ENCODE assay signal across 26 cellular contexts in the genomic region with DNA sequence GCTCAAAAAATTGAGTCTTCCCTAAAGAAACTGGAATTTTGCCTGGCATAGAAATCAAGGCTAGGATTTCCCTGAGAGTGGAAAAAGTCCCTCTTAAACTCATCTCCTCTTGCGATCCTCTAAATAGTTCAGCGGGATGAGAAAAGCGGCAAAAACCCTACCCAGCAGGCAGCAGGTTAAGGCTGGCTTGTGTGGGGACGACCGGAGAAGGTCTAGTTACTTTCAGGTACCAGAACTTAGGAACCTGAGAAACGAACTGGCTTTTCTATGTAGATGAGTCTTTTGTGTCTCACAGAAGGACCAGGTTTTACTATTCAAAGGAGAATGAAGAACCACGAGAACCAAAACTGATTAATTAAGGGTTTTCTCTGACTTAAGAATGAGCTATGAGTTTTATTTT.
"Had no signal": no experiment of that assay in that cellular context is flagged by ENCODE, and none has a peak within 500 bp of the region (broad histone marks: within the 10 kb centered on the region; RNA-seq: fewer than 3 reads in every experiment).

No MANE protein-coding gene starts in this region.

- H3K27me3 Mint-ChIP-seq: dendritic cell treated with granulocyte-macrophage colony-stimulating factor and Interleukin-4, amounts not matched to agents 40 ng/mL and 50 ng/mL, for 4 days had no signal

- H3K27ac Mint-ChIP-seq: activated CD4-positive, alpha-beta T cell treated with anti-CD3 and anti-CD28 coated beads, Interleukin-2, amount 10 ng/mL, durations not matched to agents 7 days and 5 days; activated CD8-positive, alpha-beta memory T cell treated with anti-CD3 and anti-CD28 coated beads, Interleukin-2, amount 10 ng/mL, durations not matched to agents 7 days and 5 days; activated CD8-positive, alpha-beta T cell treated with anti-CD3 and anti-CD28 coated beads for 36 hours; activated naive CD8-positive, alpha-beta T cell treated with anti-CD3 and anti-CD28 coated beads, Interleukin-2, amount 50 U/mL, for 24 hours; dendritic cell treated with granulocyte-macrophage colony-stimulating factor and Interleukin-4, amounts not matched to agents 40 ng/mL and 50 ng/mL, for 4 days; natural killer cell; stimulated activated naive B cell treated with anti-CD40 and anti-IgM and Interleukin-4, amounts not matched to agents 10 μg/mL and 1 μg/mL and 100 μg/mL, for 72 hours had no signal

- ATAC-seq: activated CD8-positive, alpha-beta memory T cell treated with anti-CD3 and anti-CD28 coated beads, Interleukin-2, amount 10 ng/mL, durations not matched to agents 7 days and 5 days; activated CD8-positive, alpha-beta T cell treated with anti-CD3 and anti-CD28 coated beads for 36 hours; activated naive CD8-positive, alpha-beta T cell treated with anti-CD3 and anti-CD28 coated beads, Interleukin-2, amount 50 U/mL, for 24 hours; body of pancreas; foreskin keratinocyte; natural killer cell; SK-N-SH treated with all-trans-retinoic acid at 6 μM for 48 hours; stimulated activated naive B cell treated with anti-CD40 and anti-IgM and Interleukin-4, amounts not matched to agents 10 μg/mL and 1 μg/mL and 100 μg/mL, for 72 hours had no signal

- H3K4me1 ChIP-seq: body of pancreas, foreskin keratinocyte, sigmoid colon, testis, upper lobe of left lung had no signal

- H3K4me3 Mint-ChIP-seq: activated CD4-positive, alpha-beta T cell treated with anti-CD3 and anti-CD28 coated beads, Interleukin-2, amount 10 ng/mL, durations not matched to agents 7 days and 5 days; activated CD8-positive, alpha-beta memory T cell treated with anti-CD3 and anti-CD28 coated beads, Interleukin-2, amount 10 ng/mL, durations not matched to agents 7 days and 5 days; activated CD8-positive, alpha-beta T cell treated with anti-CD3 and anti-CD28 coated beads for 36 hours; activated naive CD8-positive, alpha-beta T cell treated with anti-CD3 and anti-CD28 coated beads, Interleukin-2, amount 50 U/mL, for 24 hours; dendritic cell treated with granulocyte-macrophage colony-stimulating factor and Interleukin-4, amounts not matched to agents 40 ng/mL and 50 ng/mL, for 4 days; natural killer cell; stimulated activated naive B cell treated with anti-CD40 and anti-IgM and Interleukin-4, amounts not matched to agents 10 μg/mL and 1 μg/mL and 100 μg/mL, for 72 hours had no signal

- H3K27ac ChIP-seq: body of pancreas, cardiac muscle cell, foreskin keratinocyte, sigmoid colon, testis, upper lobe of left lung, VCaP had no signal

- H3K4me3 ChIP-seq: body of pancreas, cardiac muscle cell, sigmoid colon, testis, upper lobe of left lung had no signal

- H3K36me3 ChIP-seq: cardiac muscle cell, sigmoid colon, upper lobe of left lung had no signal

- H3K9me3 Mint-ChIP-seq: activated CD4-positive, alpha-beta T cell treated with anti-CD3 and anti-CD28 coated beads, Interleukin-2, amount 10 ng/mL, durations not matched to agents 7 days and 5 days; activated CD8-positive, alpha-beta T cell treated with anti-CD3 and anti-CD28 coated beads for 36 hours; activated naive CD8-positive, alpha-beta T cell treated with anti-CD3 and anti-CD28 coated beads, Interleukin-2, amount 50 U/mL, for 24 hours; dendritic cell treated with granulocyte-macrophage colony-stimulating factor and Interleukin-4, amounts not matched to agents 40 ng/mL and 50 ng/mL, for 4 days; natural killer cell; stimulated activated naive B cell treated with anti-CD40 and anti-IgM and Interleukin-4, amounts not matched to agents 10 μg/mL and 1 μg/mL and 100 μg/mL, for 72 hours had no signal

- H3K36me3 Mint-ChIP-seq: activated CD8-positive, alpha-beta memory T cell treated with anti-CD3 and anti-CD28 coated beads, Interleukin-2, amount 10 ng/mL, durations not matched to agents 7 days and 5 days; natural killer cell; stimulated activated naive B cell treated with anti-CD40 and anti-IgM and Interleukin-4, amounts not matched to agents 10 μg/mL and 1 μg/mL and 100 μg/mL, for 72 hours had no signal

- DNase-seq: activated CD4-positive, alpha-beta T cell treated with anti-CD3 and anti-CD28 coated beads, Interleukin-2, amount 10 ng/mL, durations not matched to agents 7 days and 5 days; activated CD4-positive, CD25-positive, alpha-beta regulatory T cell treated with anti-CD3 and anti-CD28 coated beads, Interleukin-2, amount 50 U/mL, for 72 hours; activated CD8-positive, alpha-beta memory T cell treated with anti-CD3 and anti-CD28 coated beads, Interleukin-2, amount 10 ng/mL, durations not matched to agents 7 days and 5 days; activated CD8-positive, alpha-beta T cell treated with anti-CD3 and anti-CD28 coated beads for 36 hours; activated effector memory CD4-positive, alpha-beta T cell treated with anti-CD3 and anti-CD28 coated beads, Interleukin-2, amount 50 U/mL, for 16 hours; activated naive CD4-positive, alpha-beta T cell treated with anti-CD3 and anti-CD28 coated beads, Interleukin-2, amount 50 U/mL, for 16 hours; activated naive CD8-positive, alpha-beta T cell treated with anti-CD3 and anti-CD28 coated beads, Interleukin-2, amount 50 U/mL, for 24 hours; activated T-cell treated with anti-CD3 and anti-CD28 coated beads for 4 hours; effector CD4-positive, alpha-beta T cell; erythroblast; foreskin keratinocyte; mesendoderm; natural killer cell; nucleus accumbens; posterior cingulate gyrus; sigmoid colon; stimulated activated CD4-positive, alpha-beta T cell treated with anti-CD3 and anti-CD28 coated beads, Interleukin-2, amount 100 ng/mL, for 48 hours; stimulated activated CD8-positive, alpha-beta memory T cell treated with anti-CD3 and anti-CD28 coated beads, Interleukin-4, amount 100 ng/mL, for 48 hours; stimulated activated naive B cell treated with anti-CD40 and anti-IgM and Interleukin-4, amounts not matched to agents 10 μg/mL and 1 μg/mL and 100 μg/mL, for 72 hours; testis; upper lobe of left lung had no signal

- H3K27me3 ChIP-seq: body of pancreas, sigmoid colon, testis, upper lobe of left lung had no signal

- H3K4me1 Mint-ChIP-seq: activated CD8-positive, alpha-beta memory T cell treated with anti-CD3 and anti-CD28 coated beads, Interleukin-2, amount 10 ng/mL, durations not matched to agents 7 days and 5 days; natural killer cell had no signal

- H3K9me3 ChIP-seq: body of pancreas, sigmoid colon, testis, upper lobe of left lung had no signal
